In genomic region chr3:127865941-127866340, GRCh38 we compare ENCODE assay signal across 3 cellular contexts.
TF ChIP-seq lines count a peak whose summit lies in the region.

No MANE protein-coding gene starts in this region.

TF ChIP-seq in SK-N-SH treated with all-trans-retinoic acid at 6 μM for 48 hours, 23 proteins besides CTCF, POLR2A, EP300 and RAD21:
- no peak for TF ChIP-seq TSHZ2 (CRISPR knock-in tag; IDR thresholded peaks at IDR 0.05)
- TF ChIP-seq ZNF70 (CRISPR knock-in tag; IDR thresholded peaks at IDR 0.05), result no peak
- TF ChIP-seq, protein P1, sequence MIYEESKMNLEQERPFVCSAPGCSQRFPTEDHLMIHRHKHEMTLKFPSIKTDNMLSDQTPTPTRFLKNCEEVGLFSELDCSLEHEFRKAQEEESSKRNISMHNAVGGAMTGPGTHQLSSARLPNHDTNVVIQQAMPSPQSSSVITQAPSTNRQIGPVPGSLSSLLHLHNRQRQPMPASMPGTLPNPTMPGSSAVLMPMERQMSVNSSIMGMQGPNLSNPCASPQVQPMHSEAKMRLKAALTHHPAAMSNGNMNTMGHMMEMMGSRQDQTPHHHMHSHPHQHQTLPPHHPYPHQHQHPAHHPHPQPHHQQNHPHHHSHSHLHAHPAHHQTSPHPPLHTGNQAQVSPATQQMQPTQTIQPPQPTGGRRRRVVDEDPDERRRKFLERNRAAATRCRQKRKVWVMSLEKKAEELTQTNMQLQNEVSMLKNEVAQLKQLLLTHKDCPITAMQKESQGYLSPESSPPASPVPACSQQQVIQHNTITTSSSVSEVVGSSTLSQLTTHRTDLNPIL (CRISPR knock-in tag; IDR thresholded peaks at IDR 0.05; ENCODE audit: low read depth), result no peak
- TF ChIP-seq ZNF8 (CRISPR knock-in tag; IDR thresholded peaks at IDR 0.05), result no peak
- no peak for TF ChIP-seq BACH2 (CRISPR knock-in tag; IDR thresholded peaks at IDR 0.05; ENCODE audit: borderline replicate concordance)
- TF ChIP-seq ZC3H10 (CRISPR knock-in tag; IDR thresholded peaks at IDR 0.05), result no peak
- TF ChIP-seq TCF4 (CRISPR knock-in tag; IDR thresholded peaks at IDR 0.05; ENCODE audit: borderline replicate concordance), result no peak

TF ChIP-seq in SK-N-SH, 30 proteins besides CTCF, POLR2A, EP300 and RAD21:
- TF ChIP-seq TCF12 (IDR thresholded peaks at IDR 0.05) (no peak), JUND (IDR thresholded peaks at IDR 0.05) (no peak), GABPA (IDR thresholded peaks at IDR 0.05; ENCODE audit: low read depth) (no peak), GATA2 (CRISPR knock-in tag; IDR thresholded peaks at IDR 0.05) (no peak), NFIC (IDR thresholded peaks at IDR 0.05; ENCODE audit: borderline replicate concordance) (no peak), NRF1 (IDR thresholded peaks at IDR 0.05; ENCODE audit: low read depth, low read length) (no peak), FOSL2 (IDR thresholded peaks at IDR 0.05; ENCODE audit: borderline replicate concordance, low read depth) (no peak; the same call in 1 of the 2 replicates), SMC3 (IDR thresholded peaks at IDR 0.05; ENCODE audit: low read depth, low read length) (no peak), CHD2 (IDR thresholded peaks at IDR 0.05; ENCODE audit: low read length, partially characterized antibody) (no peak), MXI1 (IDR thresholded peaks at IDR 0.05; ENCODE audit: low read depth, low read length) (no peak)
- TF ChIP-seq, protein P2, sequence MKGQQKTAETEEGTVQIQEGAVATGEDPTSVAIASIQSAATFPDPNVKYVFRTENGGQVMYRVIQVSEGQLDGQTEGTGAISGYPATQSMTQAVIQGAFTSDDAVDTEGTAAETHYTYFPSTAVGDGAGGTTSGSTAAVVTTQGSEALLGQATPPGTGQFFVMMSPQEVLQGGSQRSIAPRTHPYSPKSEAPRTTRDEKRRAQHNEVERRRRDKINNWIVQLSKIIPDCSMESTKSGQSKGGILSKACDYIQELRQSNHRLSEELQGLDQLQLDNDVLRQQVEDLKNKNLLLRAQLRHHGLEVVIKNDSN (IDR thresholded peaks at IDR 0.05; ENCODE audit: borderline replicate concordance, low read depth), result no peak
TF ChIP-seq in SK-N-SH: peak in this region for 0.

TF ChIP-seq in H1, 55 proteins besides CTCF, POLR2A, EP300 and RAD21:
- TF ChIP-seq KDM1A (IDR thresholded peaks at IDR 0.05; ENCODE audit: borderline replicate concordance, low read length), result no peak
- TF ChIP-seq EZH2 (IDR thresholded peaks at IDR 0.05; ENCODE audit: low read depth, low read length, severe bottlenecking), result no peak
- TF ChIP-seq GABPA (IDR thresholded peaks at IDR 0.05; ENCODE audit: borderline replicate concordance, insufficient read depth, low read length), result no peak
- no peak for TF ChIP-seq ASH2L (IDR thresholded peaks at IDR 0.05; ENCODE audit: low read length)
- TF ChIP-seq CHD1 (IDR thresholded peaks at IDR 0.05; ENCODE audit: low read depth, low read length), result no peak
- no peak for TF ChIP-seq USF2 (IDR thresholded peaks at IDR 0.05; ENCODE audit: low read length)
- no peak for TF ChIP-seq SAP30 (IDR thresholded peaks at IDR 0.05; ENCODE audit: insufficient read depth, insufficient replicate concordance, low read length)
- no peak for TF ChIP-seq SIX5 (IDR thresholded peaks at IDR 0.05; ENCODE audit: low read depth, low read length)
- TF ChIP-seq KDM4A (IDR thresholded peaks at IDR 0.05; ENCODE audit: low read depth, low read length, severe bottlenecking), result no peak
- TF ChIP-seq BRCA1 (IDR thresholded peaks at IDR 0.05; ENCODE audit: low read depth, low read length), result no peak
- no peak for TF ChIP-seq TBP (IDR thresholded peaks at IDR 0.05; ENCODE audit: low read depth, low read length)
- TF ChIP-seq EGR1 (IDR thresholded peaks at IDR 0.05; ENCODE audit: borderline replicate concordance, low read depth, low read length), result no peak
- TF ChIP-seq, protein P3, sequence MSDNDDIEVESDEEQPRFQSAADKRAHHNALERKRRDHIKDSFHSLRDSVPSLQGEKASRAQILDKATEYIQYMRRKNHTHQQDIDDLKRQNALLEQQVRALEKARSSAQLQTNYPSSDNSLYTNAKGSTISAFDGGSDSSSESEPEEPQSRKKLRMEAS (IDR thresholded peaks at IDR 0.05), result no peak
- TF ChIP-seq TAF1 (IDR thresholded peaks at IDR 0.05; ENCODE audit: low read depth, low read length), result no peak
